Comparison of ENCODE assay signal across 7 cellular contexts in the genomic region with DNA sequence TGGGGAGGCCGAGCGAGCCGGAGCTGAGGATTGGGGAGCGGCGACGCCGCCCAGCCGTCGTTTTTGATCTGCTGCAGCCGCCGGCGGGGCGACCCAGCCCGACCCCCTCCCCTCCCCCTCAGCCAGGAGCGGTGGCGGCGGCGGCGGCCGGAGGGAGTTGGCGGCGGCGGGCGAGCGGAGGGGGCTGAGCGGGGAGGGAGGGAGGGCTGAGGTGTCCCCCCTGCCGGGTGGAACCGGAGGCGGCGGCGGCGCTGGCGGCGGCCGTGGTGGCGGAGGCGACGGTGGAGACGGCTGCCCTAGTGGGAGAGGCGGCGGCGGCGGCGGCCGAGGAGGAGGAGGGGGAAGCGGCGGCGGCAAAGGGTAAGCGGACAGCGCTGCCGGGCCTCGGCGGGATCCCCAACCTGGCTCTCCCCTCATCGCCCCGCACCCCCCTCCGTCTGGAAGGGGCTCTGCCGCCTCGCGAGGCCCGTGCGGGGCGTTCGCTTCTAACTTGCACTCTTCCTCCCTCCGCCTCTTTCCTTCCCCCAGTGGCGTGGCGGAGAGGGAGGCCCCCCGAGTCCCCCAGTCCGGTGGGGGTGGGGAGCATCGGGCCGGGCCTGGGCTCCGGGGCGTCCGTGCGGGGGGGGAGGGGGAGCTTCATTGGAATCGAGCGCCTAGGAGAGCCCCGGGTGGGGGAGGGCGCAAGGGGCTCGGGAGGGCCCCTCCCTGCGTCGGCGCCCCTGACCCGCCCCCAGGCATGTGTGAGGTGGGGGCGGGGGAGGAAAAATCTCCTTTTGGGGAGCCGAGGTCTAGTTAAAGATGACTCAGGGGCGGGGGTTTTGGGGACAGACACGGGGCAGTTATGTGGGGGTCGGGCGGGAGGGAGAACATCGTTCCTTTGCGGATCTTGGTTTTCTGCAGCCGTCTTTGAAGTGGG. TPM values are rescaled to one million over a fixed set of nuclear protein-coding genes. Genes with fewer than 3 reads are reported as not detected.
DNase-seq lines count a peak whose midpoint lies in the region; ATAC-seq and TF ChIP-seq lines count a peak whose summit lies in the region.

A gene with protein sequence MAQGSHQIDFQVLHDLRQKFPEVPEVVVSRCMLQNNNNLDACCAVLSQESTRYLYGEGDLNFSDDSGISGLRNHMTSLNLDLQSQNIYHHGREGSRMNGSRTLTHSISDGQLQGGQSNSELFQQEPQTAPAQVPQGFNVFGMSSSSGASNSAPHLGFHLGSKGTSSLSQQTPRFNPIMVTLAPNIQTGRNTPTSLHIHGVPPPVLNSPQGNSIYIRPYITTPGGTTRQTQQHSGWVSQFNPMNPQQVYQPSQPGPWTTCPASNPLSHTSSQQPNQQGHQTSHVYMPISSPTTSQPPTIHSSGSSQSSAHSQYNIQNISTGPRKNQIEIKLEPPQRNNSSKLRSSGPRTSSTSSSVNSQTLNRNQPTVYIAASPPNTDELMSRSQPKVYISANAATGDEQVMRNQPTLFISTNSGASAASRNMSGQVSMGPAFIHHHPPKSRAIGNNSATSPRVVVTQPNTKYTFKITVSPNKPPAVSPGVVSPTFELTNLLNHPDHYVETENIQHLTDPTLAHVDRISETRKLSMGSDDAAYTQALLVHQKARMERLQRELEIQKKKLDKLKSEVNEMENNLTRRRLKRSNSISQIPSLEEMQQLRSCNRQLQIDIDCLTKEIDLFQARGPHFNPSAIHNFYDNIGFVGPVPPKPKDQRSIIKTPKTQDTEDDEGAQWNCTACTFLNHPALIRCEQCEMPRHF (plus strand): TSS at position 57 of the 916 bp plus-strand sequence. CDS start 52,286 bp downstream, outside the sequence.

- ATAC-seq in GM18909 (IDR thresholded peaks at IDR 0.05; ENCODE audit: poor library complexity, unreplicated experiment), result peak; percentile 28
- ATAC-seq in HG03025 (IDR thresholded peaks at IDR 0.05; ENCODE audit: low FRiP score, unreplicated experiment), result peak; percentile 36

- H3K27me3 ChIP-seq in neutrophil, result no peaks in the 10 kb centered on the region
- H3K27me3 ChIP-seq in subcutaneous abdominal adipose tissue (ENCODE audit: control insufficient read depth in 5 of 5, insufficient read depth in 4 of 5, low read length in 5 of 5), result no peaks in the 10 kb centered on the region

- H3K36me3 Mint-ChIP-seq in activated T-helper 1 cell treated with anti-CD3 and anti-CD28 coated beads, Interleukin-12 subunit alpha, Interleukin-12 subunit beta, Interleukin-2, Interleukin-4 antibody, amounts not matched to agents 30 ng/mL and 10 ng/mL and 1 ng/mL, durations not matched to agents 14 hours and 24 hours and 36 hours (ENCODE audit: low read depth), result peaks cover 36% of the 10 kb centered on the region

- peaks cover 48% of the 10 kb centered on the region for H3K4me1 Mint-ChIP-seq in activated T-helper 1 cell treated with anti-CD3 and anti-CD28 coated beads, Interleukin-12 subunit alpha, Interleukin-12 subunit beta, Interleukin-2, Interleukin-4 antibody, amounts not matched to agents 30 ng/mL and 10 ng/mL and 1 ng/mL, durations not matched to agents 14 hours and 24 hours and 36 hours (ENCODE audit: low read depth)

- H3K4me3 Mint-ChIP-seq in activated T-helper 1 cell treated with anti-CD3 and anti-CD28 coated beads, Interleukin-12 subunit alpha, Interleukin-12 subunit beta, Interleukin-2, Interleukin-4 antibody, amounts not matched to agents 30 ng/mL and 10 ng/mL and 1 ng/mL, durations not matched to agents 14 hours and 24 hours and 36 hours, result peak within 1 kb of the TSS; percentile 91

- intact Hi-C loops in activated T-helper 1 cell treated with anti-CD3 and anti-CD28 coated beads, Interleukin-12 subunit alpha, Interleukin-12 subunit beta, Interleukin-2, Interleukin-4 antibody, amounts not matched to agents 30 ng/mL and 10 ng/mL and 1 ng/mL, durations not matched to agents 14 hours and 24 hours and 36 hours (cut with micrococcal nuclease), result loop anchor here (1.0 to 2.0 kb wide), 12 partner anchors 33 to 286 kb away; a partner anchor contains a TSS

- no peak for TF ChIP-seq CTCF in fibroblast of villous mesenchyme (IDR thresholded peaks at IDR 0.05; ENCODE audit: insufficient read depth, low read depth, low read length)
- TF ChIP-seq CTCF in neutrophil (IDR thresholded peaks at IDR 0.05), result peak; percentile 6

- H3K27ac ChIP-seq in neutrophil (peak within 1 kb of the TSS; percentile 98), subcutaneous abdominal adipose tissue (ENCODE audit: low read depth, low read length) (peak within 1 kb of the TSS; percentile 84)

- H3K27ac Mint-ChIP-seq in activated T-helper 1 cell treated with anti-CD3 and anti-CD28 coated beads, Interleukin-12 subunit alpha, Interleukin-12 subunit beta, Interleukin-2, Interleukin-4 antibody, amounts not matched to agents 30 ng/mL and 10 ng/mL and 1 ng/mL, durations not matched to agents 14 hours and 24 hours and 36 hours, result peak within 1 kb of the TSS; percentile 95

- H3K4me1 ChIP-seq in neutrophil (ENCODE audit: control insufficient read depth in 1 of 2, insufficient read depth in 1 of 2, low read depth in 1 of 2, low read length in 1 of 2), result peaks cover 37 to 47% of the 10 kb centered on the region in 2 experiments
- peaks cover 0 to 40% (median 23%) of the 10 kb centered on the region in 5 donors for H3K4me1 ChIP-seq in subcutaneous abdominal adipose tissue (ENCODE audit: control insufficient read depth in 5 of 5, insufficient read depth in 5 of 5, low read length in 5 of 5)

- H3K4me3 ChIP-seq in fibroblast of villous mesenchyme (ENCODE audit: low read depth, low read length) (peak within 1 kb of the TSS; percentile 90), neutrophil (ENCODE audit: low read depth in 1 of 2, low read length in 1 of 2) (peak within 1 kb of the TSS; percentile 90 to 91), subcutaneous abdominal adipose tissue (ENCODE audit: low read depth in 1 of 5, low read length in 5 of 5) (peak within 1 kb of the TSS; percentile 76 to 89 (median 86))

- peak within 1 kb of the TSS; percentile 70 to 85 (median 84) for H3K9ac ChIP-seq in subcutaneous abdominal adipose tissue (ENCODE audit: low read length in 5 of 5)

- no peaks in the 10 kb centered on the region for H3K27me3 Mint-ChIP-seq in activated T-helper 1 cell treated with anti-CD3 and anti-CD28 coated beads, Interleukin-12 subunit alpha, Interleukin-12 subunit beta, Interleukin-2, Interleukin-4 antibody, amounts not matched to agents 30 ng/mL and 10 ng/mL and 1 ng/mL, durations not matched to agents 14 hours and 24 hours and 36 hours (ENCODE audit: insufficient read depth)

- DNase-seq in activated T-helper 1 cell treated with anti-CD3 and anti-CD28 coated beads, Interleukin-12 subunit alpha, Interleukin-12 subunit beta, Interleukin-2, Interleukin-4 antibody, amounts not matched to agents 30 ng/mL and 10 ng/mL and 1 ng/mL, durations not matched to agents 14 hours and 24 hours and 36 hours (ENCODE audit: low spot score), result peak; percentile 73
- peak; percentile 39 for DNase-seq in fibroblast of villous mesenchyme (ENCODE audit: low read depth)

- H3K36me3 ChIP-seq in neutrophil (no peaks in the 10 kb centered on the region), subcutaneous abdominal adipose tissue (ENCODE audit: control insufficient read depth in 5 of 5, insufficient read depth in 5 of 5, low read length in 5 of 5) (no peaks in the 10 kb centered on the region)

- H3K9me3 Mint-ChIP-seq in activated T-helper 1 cell treated with anti-CD3 and anti-CD28 coated beads, Interleukin-12 subunit alpha, Interleukin-12 subunit beta, Interleukin-2, Interleukin-4 antibody, amounts not matched to agents 30 ng/mL and 10 ng/mL and 1 ng/mL, durations not matched to agents 14 hours and 24 hours and 36 hours, result peaks cover 7% of the 10 kb centered on the region

- H3K9me3 ChIP-seq in neutrophil (no peaks in the 10 kb centered on the region), subcutaneous abdominal adipose tissue (ENCODE audit: control insufficient read depth in 5 of 5, low read length in 5 of 5) (no peaks in the 10 kb centered on the region)

TF ChIP-seq in PFSK-1, 5 proteins besides CTCF, POLR2A, EP300 and RAD21:
- TF ChIP-seq FOXP2 (optimal IDR thresholded peaks at IDR 0.05; ENCODE audit: borderline replicate concordance, extremely low read depth, extremely low read length, insufficient read depth), result peak; percentile 8
- TF ChIP-seq, protein P1, sequence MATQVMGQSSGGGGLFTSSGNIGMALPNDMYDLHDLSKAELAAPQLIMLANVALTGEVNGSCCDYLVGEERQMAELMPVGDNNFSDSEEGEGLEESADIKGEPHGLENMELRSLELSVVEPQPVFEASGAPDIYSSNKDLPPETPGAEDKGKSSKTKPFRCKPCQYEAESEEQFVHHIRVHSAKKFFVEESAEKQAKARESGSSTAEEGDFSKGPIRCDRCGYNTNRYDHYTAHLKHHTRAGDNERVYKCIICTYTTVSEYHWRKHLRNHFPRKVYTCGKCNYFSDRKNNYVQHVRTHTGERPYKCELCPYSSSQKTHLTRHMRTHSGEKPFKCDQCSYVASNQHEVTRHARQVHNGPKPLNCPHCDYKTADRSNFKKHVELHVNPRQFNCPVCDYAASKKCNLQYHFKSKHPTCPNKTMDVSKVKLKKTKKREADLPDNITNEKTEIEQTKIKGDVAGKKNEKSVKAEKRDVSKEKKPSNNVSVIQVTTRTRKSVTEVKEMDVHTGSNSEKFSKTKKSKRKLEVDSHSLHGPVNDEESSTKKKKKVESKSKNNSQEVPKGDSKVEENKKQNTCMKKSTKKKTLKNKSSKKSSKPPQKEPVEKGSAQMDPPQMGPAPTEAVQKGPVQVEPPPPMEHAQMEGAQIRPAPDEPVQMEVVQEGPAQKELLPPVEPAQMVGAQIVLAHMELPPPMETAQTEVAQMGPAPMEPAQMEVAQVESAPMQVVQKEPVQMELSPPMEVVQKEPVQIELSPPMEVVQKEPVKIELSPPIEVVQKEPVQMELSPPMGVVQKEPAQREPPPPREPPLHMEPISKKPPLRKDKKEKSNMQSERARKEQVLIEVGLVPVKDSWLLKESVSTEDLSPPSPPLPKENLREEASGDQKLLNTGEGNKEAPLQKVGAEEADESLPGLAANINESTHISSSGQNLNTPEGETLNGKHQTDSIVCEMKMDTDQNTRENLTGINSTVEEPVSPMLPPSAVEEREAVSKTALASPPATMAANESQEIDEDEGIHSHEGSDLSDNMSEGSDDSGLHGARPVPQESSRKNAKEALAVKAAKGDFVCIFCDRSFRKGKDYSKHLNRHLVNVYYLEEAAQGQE (IDR thresholded peaks at IDR 0.05; ENCODE audit: insufficient read depth in 1 of 2, low read depth in 2 of 2, low read length in 2 of 2), result no peak
- TF ChIP-seq SIN3A (IDR thresholded peaks at IDR 0.05; ENCODE audit: borderline replicate concordance, insufficient read depth, low read length), result 0 out of 2 replicates have a peak, but pooled peaks have one; percentile 19
TF ChIP-seq in PFSK-1: peak in this region for 2.

RNA-seq across cellular contexts. Expression of the gene that starts here (rescaled TPM):
- 28.0 TPM for polyA plus RNA-seq in PFSK-1 (2012; ENCODE audit: insufficient read length, low read depth)
- total RNA-seq in activated T-helper 1 cell treated with anti-CD3 and anti-CD28 coated beads, Interleukin-12 subunit alpha, Interleukin-12 subunit beta, Interleukin-2, Interleukin-4 antibody, amounts not matched to agents 30 ng/mL and 10 ng/mL and 1 ng/mL, durations not matched to agents 14 hours and 24 hours and 36 hours, result 154 and 157 TPM in 2 replicates
- 20.9 and 36.3 TPM in 2 replicates for total RNA-seq in fibroblast of villous mesenchyme

Comparison
In these comparisons a context has a peak if more than half of its experiments do, and no peak if none do; other contexts are left out.
1. Peak in every context shown above with its lines: DNase-seq, ATAC-seq, H3K4me3 ChIP-seq and H3K27ac ChIP-seq.